In genomic region chr1:230509281-230509977, GRCh38 we compare ENCODE assay signal across 9 cellular contexts.
A peak's percentile ranks its signal among the peaks of the same experiment; 100 is the strongest.
DNase-seq lines count a peak whose midpoint lies in the region; ATAC-seq and TF ChIP-seq lines count a peak whose summit lies in the region.
"Had no signal": no experiment of that assay in that cellular context is flagged by ENCODE, and none has a peak within 500 bp of the region (broad histone marks: within the 10 kb centered on the region; RNA-seq: fewer than 3 reads in every experiment).

No MANE protein-coding gene starts in this region.

- H3K27me3 ChIP-seq in OCI-LY3 (ENCODE audit: low read depth, low read length) (no peaks in the 10 kb centered on the region), prostate gland (replicated peaks; ENCODE audit: insufficient read depth) (no peaks in the 10 kb centered on the region)

- H3K27ac ChIP-seq in OCI-LY3 (ENCODE audit: low read length) (peak overlapping the region; percentile 37), prostate gland (no peak overlapping the region)

- in situ Hi-C loops in ACHN (cut with HindIII; ENCODE audit: low pct_ligation_motif_present, low pct_unique_long_range_greater_than_20kb, low sequenced_read_pairs) = no loop called here

- DNase-seq in ACHN (peak; percentile 47), islet precursor cell (peak; percentile 64), prostate gland (ENCODE audit: low spot score) (no peak), NCI-H2196 (lab: John Stamatoyannopoulos, UW; ENCODE audit: unreplicated experiment) (no peak), anterior cingulate cortex (lab: John Stamatoyannopoulos, UW) (no peak)
- DNase-seq: activated CD8-positive, alpha-beta memory T cell treated with anti-CD3 and anti-CD28 coated beads, Interleukin-2, amount 50 U/mL, for 48 hours had no signal

- peak; percentile 65 for ATAC-seq in GM21447 (IDR thresholded peaks at IDR 0.05; ENCODE audit: unreplicated experiment)
- ATAC-seq in HG02852 (IDR thresholded peaks at IDR 0.05; ENCODE audit: unreplicated experiment) = no peak

- H3K4me3 ChIP-seq in OCI-LY3 (ENCODE audit: low read length) (peak overlapping the region; percentile 4; the same call in 1 of the 2 replicates), prostate gland (no peak overlapping the region)

- peaks cover 12% of the 10 kb centered on the region for H3K9me3 ChIP-seq in OCI-LY3 (ENCODE audit: insufficient read depth, low read length)
- H3K9me3 ChIP-seq in prostate gland = no peaks in the 10 kb centered on the region

- H3K36me3 ChIP-seq in OCI-LY3 (replicated peaks; ENCODE audit: low read depth, low read length) (peaks cover 8% of the 10 kb centered on the region), prostate gland (no peaks in the 10 kb centered on the region)

- no peak overlapping the region for H3K9ac ChIP-seq in OCI-LY3 (ENCODE audit: low read length)

- H3K4me2 ChIP-seq in OCI-LY3 (ENCODE audit: low read length) = no peak overlapping the region

- H2AFZ ChIP-seq in OCI-LY3 (ENCODE audit: low read depth, low read length) = no peak overlapping the region

- H3K79me2 ChIP-seq in OCI-LY3 (ENCODE audit: low read length) = no peaks in the 10 kb centered on the region

- TF ChIP-seq POLR2A in prostate gland (IDR thresholded peaks at IDR 0.05) = no peak

- H3K4me1 ChIP-seq in OCI-LY3 (ENCODE audit: low read length) (peaks cover 23% of the 10 kb centered on the region), prostate gland (replicated peaks) (no peaks in the 10 kb centered on the region)

- WGBS in prostate gland = 63% methylated on average over 5 of the region's 5 CpGs

- no peaks in the 10 kb centered on the region for H4K20me1 ChIP-seq in OCI-LY3 (ENCODE audit: insufficient read depth, low read length)

- TF ChIP-seq CTCF in OCI-LY3 (IDR thresholded peaks at IDR 0.05; ENCODE audit: low read depth, low read length) (no peak), prostate gland (IDR thresholded peaks at IDR 0.05) (no peak)

- intact Hi-C loops in prostate gland (cut with DNase I) = no loop called here

Comparison
In these comparisons a context has a peak if more than half of its experiments do, and no peak if none do; other contexts are left out.
1. DNase-seq: peak in ACHN (single experiment) and islet precursor cell (single experiment); none in prostate gland (single experiment), NCI-H2196 (single experiment) and anterior cingulate cortex (0 of 58).